16 cellular contexts compared by ENCODE assay signal in the genomic region with DNA sequence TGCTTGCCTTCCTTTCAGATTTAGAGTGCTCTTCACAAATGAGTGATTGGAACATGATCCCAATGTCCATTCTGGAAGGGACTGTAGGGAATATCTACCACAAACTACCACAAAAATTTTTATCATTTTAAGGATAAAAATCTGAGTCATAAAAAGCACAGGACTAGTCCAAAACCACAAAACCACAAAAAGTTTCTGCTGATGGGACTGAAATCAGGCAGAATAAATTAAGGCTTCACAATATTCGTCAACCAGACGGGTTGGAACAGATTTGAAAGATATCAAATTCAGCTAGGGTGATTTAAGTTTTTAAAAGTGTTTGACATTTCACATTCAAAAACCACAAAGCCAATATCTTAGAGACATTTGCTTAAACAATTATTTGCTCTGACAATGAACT.
DNase-seq lines count a peak whose midpoint lies in the region; ATAC-seq and TF ChIP-seq lines count a peak whose summit lies in the region.
"Had no signal": no experiment of that assay in that cellular context is flagged by ENCODE, and none has a peak within 500 bp of the region (broad histone marks: within the 10 kb centered on the region; RNA-seq: fewer than 3 reads in every experiment).

No MANE protein-coding gene starts in this region.

- H3K9me3 Mint-ChIP-seq in activated naive CD8-positive, alpha-beta T cell treated with anti-CD3 and anti-CD28 coated beads, Interleukin-2, amount 50 U/mL, for 24 hours: no peaks in the 10 kb centered on the region
- H3K9me3 Mint-ChIP-seq: activated CD4-positive, alpha-beta memory T cell treated with anti-CD3 and anti-CD28 coated beads for 36 hours; activated T-helper 17 cell treated with anti-CD3 and anti-CD28 coated beads, Interleukin-2, amount 50 U/mL, for 72 hours had no signal

- no peaks in the 10 kb centered on the region for H3K36me3 ChIP-seq in KMS-11 (ENCODE audit: insufficient read depth)
- H3K36me3 ChIP-seq: ovary, tibial artery had no signal

- DNase-seq in AG09309 (ENCODE audit: low read depth): peak; percentile 67
- peak; percentile 82 for DNase-seq in astrocyte of the hippocampus (ENCODE audit: low read depth, low spot score)
- DNase-seq in iris pigment epithelial cell (ENCODE audit: low read depth): peak; percentile 82
- DNase-seq in OCI-M2 (lab: John Stamatoyannopoulos, UW; ENCODE audit: unreplicated experiment): no peak
- no peak for DNase-seq in activated naive CD8-positive, alpha-beta T cell treated with anti-CD3 and anti-CD28 coated beads, Interleukin-2, amount 50 U/mL, for 24 hours
- DNase-seq in activated CD4-positive, CD25-positive, alpha-beta regulatory T cell (lab: John Stamatoyannopoulos, UW): no peak
- no peak for DNase-seq in activated effector memory CD4-positive, alpha-beta T cell treated with Interleukin-2 at 50 U/mL for 16 hours
- DNase-seq: activated CD4-positive, alpha-beta memory T cell treated with anti-CD3 and anti-CD28 coated beads for 36 hours; NCI-H1417 treated with DMSO at 0.1 percent for 48 hours; NCI-H69; ovary; stimulated activated CD4-positive, alpha-beta T cell treated with anti-CD3 and anti-CD28 coated beads, Interleukin-15, amount 100 ng/mL, for 24 hours; tibial artery had no signal

- no peak overlapping the region for H3K27ac Mint-ChIP-seq in activated naive CD8-positive, alpha-beta T cell treated with anti-CD3 and anti-CD28 coated beads, Interleukin-2, amount 50 U/mL, for 24 hours
- H3K27ac Mint-ChIP-seq: activated CD4-positive, alpha-beta memory T cell treated with anti-CD3 and anti-CD28 coated beads for 36 hours; activated T-helper 17 cell treated with anti-CD3 and anti-CD28 coated beads, Interleukin-2, amount 50 U/mL, for 72 hours had no signal

- no peak overlapping the region for H2AFZ ChIP-seq in KMS-11 (ENCODE audit: low read depth)

- H3K4me3 Mint-ChIP-seq in activated naive CD8-positive, alpha-beta T cell treated with anti-CD3 and anti-CD28 coated beads, Interleukin-2, amount 50 U/mL, for 24 hours: no peak overlapping the region
- H3K4me3 Mint-ChIP-seq: activated CD4-positive, alpha-beta memory T cell treated with anti-CD3 and anti-CD28 coated beads for 36 hours; activated T-helper 17 cell treated with anti-CD3 and anti-CD28 coated beads, Interleukin-2, amount 50 U/mL, for 72 hours had no signal

- H3K27me3 Mint-ChIP-seq in activated naive CD8-positive, alpha-beta T cell treated with anti-CD3 and anti-CD28 coated beads, Interleukin-2, amount 50 U/mL, for 24 hours: peaks cover 3% of the 10 kb centered on the region
- H3K27me3 Mint-ChIP-seq: activated CD4-positive, alpha-beta memory T cell treated with anti-CD3 and anti-CD28 coated beads for 36 hours had no signal

- no peak for ATAC-seq in activated naive CD8-positive, alpha-beta T cell treated with anti-CD3 and anti-CD28 coated beads, Interleukin-2, amount 50 U/mL, for 24 hours
- ATAC-seq: activated T-helper 17 cell treated with anti-CD3 and anti-CD28 coated beads, Interleukin-2, amount 50 U/mL, for 72 hours; Right ventricle myocardium inferior had no signal

- H3K27ac ChIP-seq in KMS-11: no peak overlapping the region
- H3K27ac ChIP-seq: ovary, tibial artery had no signal

- no peaks in the 10 kb centered on the region for H3K27me3 ChIP-seq in KMS-11 (ENCODE audit: insufficient read depth, low read depth)
- H3K27me3 ChIP-seq: ovary, tibial artery had no signal

- TF ChIP-seq CTCF in AG09309 (IDR thresholded peaks at IDR 0.05; ENCODE audit: control insufficient read depth, insufficient read depth, low read depth, low read length, missing control alignments) (no peak), KMS-11 (conservative IDR thresholded peaks at IDR 0.05; ENCODE audit: low read depth, low read length) (no peak)

- no peaks in the 10 kb centered on the region for H3K79me2 ChIP-seq in KMS-11 (ENCODE audit: insufficient read depth, low read depth)

- peak overlapping the region; percentile 35; the same call in 1 of the 2 replicates for H3K4me2 ChIP-seq in KMS-11

- H3K4me1 Mint-ChIP-seq in activated naive CD8-positive, alpha-beta T cell treated with anti-CD3 and anti-CD28 coated beads, Interleukin-2, amount 50 U/mL, for 24 hours: no peaks in the 10 kb centered on the region
- H3K4me1 Mint-ChIP-seq: activated T-helper 17 cell treated with anti-CD3 and anti-CD28 coated beads, Interleukin-2, amount 50 U/mL, for 72 hours had no signal

- H3K9ac ChIP-seq in KMS-11: no peak overlapping the region

- no peaks in the 10 kb centered on the region for H3K36me3 Mint-ChIP-seq in activated naive CD8-positive, alpha-beta T cell treated with anti-CD3 and anti-CD28 coated beads, Interleukin-2, amount 50 U/mL, for 24 hours (ENCODE audit: low read depth)
- H3K36me3 Mint-ChIP-seq: activated CD4-positive, alpha-beta memory T cell treated with anti-CD3 and anti-CD28 coated beads for 36 hours had no signal

- peaks cover 18% of the 10 kb centered on the region for H3K4me1 ChIP-seq in KMS-11 (ENCODE audit: low read depth, poor library complexity, severe bottlenecking)
- H3K4me1 ChIP-seq: tibial artery had no signal

- no peaks in the 10 kb centered on the region for H4K20me1 ChIP-seq in KMS-11 (ENCODE audit: insufficient read depth)

- H3K4me3 ChIP-seq in AG09309 (ENCODE audit: control insufficient read depth, low read depth, low read length) (no peak overlapping the region), KMS-11 (IDR thresholded peaks at IDR 0.05; ENCODE audit: insufficient read depth, low read depth, low read length) (no peak overlapping the region)
- H3K4me3 ChIP-seq: ovary, tibial artery had no signal

Comparison
In these comparisons a context has a peak if more than half of its experiments do, and no peak if none do; other contexts are left out.
1. DNase-seq: peak in AG09309 (single experiment), astrocyte of the hippocampus (single experiment) and iris pigment epithelial cell (single experiment); none in OCI-M2 (single experiment), activated naive CD8-positive, alpha-beta T cell treated with anti-CD3 and anti-CD28 coated beads, Interleukin-2, amount 50 U/mL, for 24 hours (single experiment), activated CD4-positive, CD25-positive, alpha-beta regulatory T cell (0 of 4) and activated effector memory CD4-positive, alpha-beta T cell treated with Interleukin-2 at 50 U/mL for 16 hours (single experiment).